13 cellular contexts compared by ENCODE assay signal in genomic region chr7:130144632-130145171, GRCh38.
DNase-seq lines count a peak whose midpoint lies in the region; ATAC-seq and TF ChIP-seq lines count a peak whose summit lies in the region.
"Had no signal": no experiment of that assay in that cellular context is flagged by ENCODE, and none has a peak within 500 bp of the region (broad histone marks: within the 10 kb centered on the region; RNA-seq: fewer than 3 reads in every experiment).

No MANE protein-coding gene starts in this region.

- intact Hi-C loops in activated B cell treated with CpG ODN at 0.5 μM for 24 hours (cut with micrococcal nuclease) = loop anchor here (5.0 kb wide), 1 partner anchor 298 kb away; the partner anchor contains the start of gene CEP41
- intact Hi-C loops in transverse colon (cut with DNase I; ENCODE audit: low total_unique reads) = no loop called here

- H3K27ac ChIP-seq in transverse colon = peak overlapping the region; percentile 24 to 65 (median 56)
- H3K27ac ChIP-seq: uterus had no signal

- H3K27me3 Mint-ChIP-seq in activated B cell treated with CpG ODN at 0.5 μM for 24 hours = no peaks in the 10 kb centered on the region

- TF ChIP-seq EP300 in transverse colon (IDR thresholded peaks at IDR 0.05; ENCODE audit: low read depth) = no peak

- H3K27ac Mint-ChIP-seq in activated B cell treated with CpG ODN at 0.5 μM for 24 hours = peak overlapping the region; percentile 18

- no peaks in the 10 kb centered on the region for H3K9me3 Mint-ChIP-seq in activated B cell treated with CpG ODN at 0.5 μM for 24 hours
- H3K9me3 Mint-ChIP-seq: naive thymus-derived CD4-positive, alpha-beta T cell had no signal

- ATAC-seq in activated B cell treated with CpG ODN at 0.5 μM for 24 hours (ENCODE audit: low read depth) (no peak), HG02678 (IDR thresholded peaks at IDR 0.05; ENCODE audit: unreplicated experiment) (no peak)
- ATAC-seq: naive thymus-derived CD4-positive, alpha-beta T cell had no signal

- peaks cover 70% of the 10 kb centered on the region for H3K4me1 Mint-ChIP-seq in activated B cell treated with CpG ODN at 0.5 μM for 24 hours

- no peak overlapping the region for H3K4me3 ChIP-seq in transverse colon
- H3K4me3 ChIP-seq: uterus had no signal

- POLR2A ChIA-PET in activated B cell treated with CpG ODN at 0.5 μM for 24 hours (lab: Charles Lee) = interaction anchor here (1.3 kb wide), 1 partner anchor 31 kb away, joined by 4 read pairs; no protein-coding TSS in a partner anchor

- H3K27me3 ChIP-seq in transverse colon = no peaks in the 10 kb centered on the region
- H3K27me3 ChIP-seq: uterus had no signal

- WGBS in transverse colon (ENCODE audit: low coverage in 1 of 2), 2 donors = 21 to 47% methylated on average over 4 to 9 of the region's 9 CpGs

- no peak for TF ChIP-seq CTCF in activated B cell treated with CpG ODN at 0.5 μM for 24 hours (IDR thresholded peaks at IDR 0.05)
- no peak for TF ChIP-seq CTCF in transverse colon (IDR thresholded peaks at IDR 0.05)

- no peak for TF ChIP-seq POLR2A in transverse colon (IDR thresholded peaks at IDR 0.05)

- H3K4me3 Mint-ChIP-seq in activated B cell treated with CpG ODN at 0.5 μM for 24 hours = no peak overlapping the region
- H3K4me3 Mint-ChIP-seq: naive thymus-derived CD4-positive, alpha-beta T cell had no signal

- H3K9me3 ChIP-seq in transverse colon = no peaks in the 10 kb centered on the region
- H3K9me3 ChIP-seq: uterus had no signal

- DNase-seq in NCI-H2227 (lab: John Stamatoyannopoulos, UW; ENCODE audit: unreplicated experiment) = peak; percentile 32
- no peak for DNase-seq in NCI-H2227 treated with DMSO at 0.1 percent for 48 hours (lab: John Stamatoyannopoulos, UW)
- DNase-seq in activated B cell treated with CpG ODN at 0.5 μM for 24 hours = no peak
- peak; percentile 87 for DNase-seq in iris pigment epithelial cell (ENCODE audit: low read depth)
- no peak for DNase-seq in transverse colon
- no peak for DNase-seq in DMS53 treated with DMSO at 0.1 percent for 48 hours (lab: John Stamatoyannopoulos, UW; ENCODE audit: unreplicated experiment)
- DNase-seq in DMS153 (lab: John Stamatoyannopoulos, UW) = no peak
- DNase-seq: activated CD4-positive, alpha-beta T cell treated with anti-CD3 and anti-CD28 coated beads, Interleukin-2, amount 50 U/mL, for 48 hours; naive thymus-derived CD4-positive, alpha-beta T cell; NCI-H1048; SIG-M5; uterus had no signal

- H3K36me3 ChIP-seq in transverse colon = no peaks in the 10 kb centered on the region
- H3K36me3 ChIP-seq: uterus had no signal

- H3K4me1 ChIP-seq in transverse colon = peaks cover 13 to 33% (median 27%) of the 10 kb centered on the region in 4 donors
- H3K4me1 ChIP-seq: uterus had no signal

- in situ Hi-C loops in transverse colon (cut with MboI; ENCODE audit: low pct_ligation_motif_present in 1 of 4, low pct_unique_long_range_greater_than_20kb in 1 of 4, low sequenced_read_pairs in 3 of 4) = no loop called here

- H3K36me3 Mint-ChIP-seq in activated B cell treated with CpG ODN at 0.5 μM for 24 hours (ENCODE audit: low read depth) = no peaks in the 10 kb centered on the region
- H3K36me3 Mint-ChIP-seq: naive thymus-derived CD4-positive, alpha-beta T cell had no signal

- CTCF ChIA-PET in activated B cell treated with CpG ODN at 0.5 μM for 24 hours (lab: Charles Lee) = no interaction called here

Comparison
In these comparisons a context has a peak if more than half of its experiments do, and no peak if none do; other contexts are left out.
1. DNase-seq: peak in NCI-H2227 (single experiment) and iris pigment epithelial cell (single experiment); none in NCI-H2227 treated with DMSO at 0.1 percent for 48 hours (single experiment), activated B cell treated with CpG ODN at 0.5 μM for 24 hours (single experiment), transverse colon (single experiment), DMS53 treated with DMSO at 0.1 percent for 48 hours (single experiment) and DMS153 (single experiment).